In genomic region chr17:6245301-6245810, GRCh38 we compare ENCODE assay signal across 17 cellular contexts.
DNase-seq lines count a peak whose midpoint lies in the region; ATAC-seq and TF ChIP-seq lines count a peak whose summit lies in the region.
"Had no signal": no experiment of that assay in that cellular context is flagged by ENCODE, and none has a peak within 500 bp of the region (broad histone marks: within the 10 kb centered on the region; RNA-seq: fewer than 3 reads in every experiment).

No MANE protein-coding gene starts in this region.

- H3K9me3 Mint-ChIP-seq in endothelial cell (ENCODE audit: unreplicated experiment) = no peaks in the 10 kb centered on the region
- H3K9me3 Mint-ChIP-seq: CD4-positive, alpha-beta memory T cell had no signal

- no peak overlapping the region for H3K27ac Mint-ChIP-seq in endothelial cell (ENCODE audit: unreplicated experiment)
- H3K27ac Mint-ChIP-seq: CD4-positive, alpha-beta memory T cell had no signal

- H3K27me3 ChIP-seq in right atrium auricular region (no peaks in the 10 kb centered on the region), RWPE2 (ENCODE audit: insufficient read depth, poor library complexity, severe bottlenecking) (no peaks in the 10 kb centered on the region), esophagus muscularis mucosa (peaks cover 0 to 38% (median 0%) of the 10 kb centered on the region in 4 donors)

- H3K4me1 Mint-ChIP-seq in endothelial cell (ENCODE audit: unreplicated experiment) = peaks cover 13% of the 10 kb centered on the region
- H3K4me1 Mint-ChIP-seq: CD4-positive, alpha-beta memory T cell had no signal

- H3K36me3 ChIP-seq in right atrium auricular region (no peaks in the 10 kb centered on the region), RWPE2 (ENCODE audit: low read depth) (no peaks in the 10 kb centered on the region), esophagus muscularis mucosa (no peaks in the 10 kb centered on the region)

- TF ChIP-seq POLR2A in esophagus muscularis mucosa (IDR thresholded peaks at IDR 0.05; ENCODE audit: low read depth) = no peak

- no peak overlapping the region for H3K4me3 Mint-ChIP-seq in endothelial cell (ENCODE audit: unreplicated experiment)
- H3K4me3 Mint-ChIP-seq: CD4-positive, alpha-beta memory T cell had no signal

- DNase-seq in right atrium auricular region (ENCODE audit: low spot score) = peak; percentile 1
- no peak for DNase-seq in Right ventricle myocardium inferior (ENCODE audit: missing footprints)
- DNase-seq in RWPE2 (ENCODE audit: low spot score) = no peak
- DNase-seq in esophagus muscularis mucosa (ENCODE audit: extremely low spot score) = peak; percentile 90
- no peak for DNase-seq in endothelial cell (ENCODE audit: low spot score)
- DNase-seq: C1 segment of cervical spinal cord; Calu3; CD4-positive, alpha-beta memory T cell; COR-L47; DMS53; DMS79 treated with DMSO at 0.1 percent for 48 hours; GF-D8; GOT3; H7 had no signal

- H3K4me3 ChIP-seq in right atrium auricular region (no peak overlapping the region), RWPE2 (ENCODE audit: severe bottlenecking) (no peak overlapping the region), esophagus muscularis mucosa (no peak overlapping the region)

- H3K27me3 Mint-ChIP-seq in endothelial cell (ENCODE audit: unreplicated experiment) = peaks cover 3% of the 10 kb centered on the region

- intact Hi-C loops in Right ventricle myocardium inferior (cut with DNase I) (no loop called here), esophagus muscularis mucosa (cut with DNase I) (no loop called here)

- H3K27ac ChIP-seq in right atrium auricular region = no peak overlapping the region
- H3K27ac ChIP-seq in RWPE2 (ENCODE audit: poor library complexity, severe bottlenecking) = peak overlapping the region; percentile 26
- H3K27ac ChIP-seq in esophagus muscularis mucosa (replicated peaks in 1 of 4) = no peak overlapping the region

- ATAC-seq in Right ventricle myocardium inferior = no peak
- ATAC-seq in RWPE2 (ENCODE audit: low read depth) = no peak
- ATAC-seq in GM18867 (IDR thresholded peaks at IDR 0.05; ENCODE audit: unreplicated experiment) = no peak
- ATAC-seq in HG02884 (IDR thresholded peaks at IDR 0.05; ENCODE audit: unreplicated experiment) = no peak
- ATAC-seq: HCT116 had no signal

- no peaks in the 10 kb centered on the region for H3K4me1 ChIP-seq in right atrium auricular region
- peaks cover 23% of the 10 kb centered on the region for H3K4me1 ChIP-seq in RWPE2 (ENCODE audit: insufficient read depth, poor library complexity, severe bottlenecking)
- no peaks in the 10 kb centered on the region for H3K4me1 ChIP-seq in esophagus muscularis mucosa

- TF ChIP-seq CTCF in right atrium auricular region (IDR thresholded peaks at IDR 0.05) (no peak), RWPE2 (IDR thresholded peaks at IDR 0.05; ENCODE audit: poor library complexity, severe bottlenecking) (no peak), esophagus muscularis mucosa (IDR thresholded peaks at IDR 0.05) (no peak), endothelial cell (IDR thresholded peaks at IDR 0.05; ENCODE audit: unreplicated experiment) (no peak)

- no peak for TF ChIP-seq EP300 in esophagus muscularis mucosa (IDR thresholded peaks at IDR 0.05)

- H3K9me3 ChIP-seq in right atrium auricular region (no peaks in the 10 kb centered on the region), RWPE2 (ENCODE audit: severe bottlenecking) (no peaks in the 10 kb centered on the region), esophagus muscularis mucosa (no peaks in the 10 kb centered on the region)

- no peaks in the 10 kb centered on the region for H3K36me3 Mint-ChIP-seq in endothelial cell (ENCODE audit: low read depth, unreplicated experiment)
- H3K36me3 Mint-ChIP-seq: CD4-positive, alpha-beta memory T cell had no signal

- WGBS in esophagus muscularis mucosa = 76% methylated on average over 5 of the region's 5 CpGs

Comparison
In these comparisons a context has a peak if more than half of its experiments do, and no peak if none do; other contexts are left out.
1. DNase-seq: peak in right atrium auricular region (single experiment) and esophagus muscularis mucosa (single experiment); none in Right ventricle myocardium inferior (single experiment), RWPE2 (single experiment) and endothelial cell (single experiment).